ENCODE assay signal across 30 cellular contexts in genomic region chr18:45865466-45865865, GRCh38. TPM values are rescaled to one million over a fixed set of nuclear protein-coding genes. Genes with fewer than 3 reads are reported as not detected.
DNase-seq lines count a peak whose midpoint lies in the region; ATAC-seq, FAIRE-seq and TF ChIP-seq lines count a peak whose summit lies in the region.
"Had no signal": no experiment of that assay in that cellular context is flagged by ENCODE, and none has a peak within 500 bp of the region (broad histone marks: within the 10 kb centered on the region; RNA-seq: fewer than 3 reads in every experiment).

No MANE protein-coding gene starts in this region.

- POLR2A ChIA-PET in IMR-90 (lab: Charles Lee; ENCODE audit: unreplicated experiment), result no interaction called here

- H3K27ac ChIP-seq in GM23338 (ENCODE audit: low read depth) (no peak overlapping the region), IMR-90 (ENCODE audit: insufficient read depth, low read length) (no peak overlapping the region)
- H3K27ac ChIP-seq: BLaER1 had no signal

- H2AFZ ChIP-seq in GM23338, result no peak overlapping the region
- no peak overlapping the region for H2AFZ ChIP-seq in IMR-90 (replicated peaks; ENCODE audit: low read length, poor library complexity)

- H3K23ac ChIP-seq in IMR-90 (ENCODE audit: low read depth, low read length), result no peak overlapping the region

- H2BK120ac ChIP-seq in IMR-90 (ENCODE audit: low read depth, low read length), result no peak overlapping the region

- no peak overlapping the region for H3K4me3 ChIP-seq in GM23338
- no peak overlapping the region for H3K4me3 ChIP-seq in IMR-90 (ENCODE audit: insufficient read depth, low read depth, low read length)
- H3K4me3 ChIP-seq: BLaER1, GM12878 had no signal

- H3F3A ChIP-seq in GM23338 (replicated peaks; ENCODE audit: low read depth), result no peaks in the 10 kb centered on the region

- H2AK5ac ChIP-seq in IMR-90 (ENCODE audit: low read depth, low read length), result no peak overlapping the region

- no peaks in the 10 kb centered on the region for H3K9me2 ChIP-seq in GM23338 (ENCODE audit: insufficient read depth)

- no TSS peak for BruUV-seq in IMR-90 (replicated peaks; lab: Mats Ljungman, UMichigan)

- no peak overlapping the region for H3K4me3 Mint-ChIP-seq in GM23338
- H3K4me3 Mint-ChIP-seq: CD14-positive monocyte; CD4-positive, alpha-beta memory T cell; CD4-positive, CD25-positive, alpha-beta regulatory T cell; CD8-positive, alpha-beta memory T cell had no signal

- H3K4me1 ChIP-seq in GM23338 (ENCODE audit: insufficient read depth) (no peaks in the 10 kb centered on the region), IMR-90 (ENCODE audit: control insufficient read depth, insufficient read depth, low read length) (peaks cover 2% of the 10 kb centered on the region; the same call in 1 of the 2 replicates)
- H3K4me1 ChIP-seq: BE2C, BLaER1 had no signal

- WGBS in IMR-90 (ENCODE audit: extremely low coverage in 2 of 2, insufficient read length in 1 of 2), 2 experiments, result no CpG with 5 or more reads among the region's 5 CpGs

- FAIRE-seq in H54 (lab: Jason Lieb, UNC), result no peak
- FAIRE-seq: A204.1, G401.6, GM12878, GM12892, GM19239 had no signal

- H3K4me2 ChIP-seq in GM23338, result no peak overlapping the region
- H3K4me2 ChIP-seq in IMR-90 (ENCODE audit: low read depth, low read length), result no peak overlapping the region
- H3K4me2 ChIP-seq: BLaER1 had no signal

- H3K36me3 ChIP-seq in GM23338 (ENCODE audit: insufficient read depth) (peaks cover 5% of the 10 kb centered on the region), IMR-90 (ENCODE audit: control insufficient read depth, insufficient read depth, low read length) (peaks cover 37% of the 10 kb centered on the region)
- H3K36me3 ChIP-seq: BE2C had no signal

- peaks cover 13 to 21% of the 10 kb centered on the region in 2 experiments for H3K79me1 ChIP-seq in IMR-90 (ENCODE audit: low read depth in 1 of 2, low read length in 2 of 2)

- H3K18ac ChIP-seq in IMR-90 (ENCODE audit: low read depth, low read length), result no peak overlapping the region

- H3K4ac ChIP-seq in IMR-90 (ENCODE audit: low read depth, low read length), result no peak overlapping the region

- H2AK9ac ChIP-seq in IMR-90 (replicated peaks; ENCODE audit: low read depth, low read length, poor library complexity), result peak overlapping the region; percentile 58

- no peak for TF ChIP-seq POLR2A in IMR-90 (IDR thresholded peaks at IDR 0.05; ENCODE audit: low read depth, low read length)
- no peak for TF ChIP-seq POLR2A in H54 (IDR thresholded peaks at IDR 0.05; ENCODE audit: low read depth, low read length)

- in situ Hi-C loops in IMR-90 (cut with MboI; ENCODE audit: low sequenced_read_pairs), result no loop called here

- intact Hi-C loops in IMR-90 (cut with micrococcal nuclease), result no loop called here

- H3K27ac Mint-ChIP-seq in GM23338, result 0 out of 2 replicates have a peak overlapping the region, but pooled peaks have one; percentile 59
- H3K27ac Mint-ChIP-seq: CD8-positive, alpha-beta memory T cell had no signal

- no peak overlapping the region for H4K8ac ChIP-seq in IMR-90 (ENCODE audit: low read depth in 2 of 2, low read length in 2 of 2)

- no peak overlapping the region for H4K91ac ChIP-seq in IMR-90 (ENCODE audit: insufficient read depth, low read depth, low read length)

- H2BK15ac ChIP-seq in IMR-90 (ENCODE audit: low read depth, low read length), result no peak overlapping the region

- ATAC-seq in GM23338 (no peak), IMR-90 (ENCODE audit: low read depth) (no peak)
- ATAC-seq: GM12878 had no signal

- no peaks in the 10 kb centered on the region; the same call in 1 of the 2 replicates for H4K20me1 ChIP-seq in GM23338 (replicated peaks; ENCODE audit: insufficient read depth)
- no peaks in the 10 kb centered on the region for H4K20me1 ChIP-seq in IMR-90 (ENCODE audit: insufficient read depth, low read length)
- H4K20me1 ChIP-seq: BLaER1 had no signal

- H3K9ac ChIP-seq in IMR-90 (ENCODE audit: low read depth, low read length), result no peak overlapping the region
- H3K9ac ChIP-seq: BLaER1 had no signal

- no peaks in the 10 kb centered on the region for H3K9me3 Mint-ChIP-seq in GM23338
- H3K9me3 Mint-ChIP-seq: CD4-positive, alpha-beta memory T cell; CD8-positive, alpha-beta memory T cell had no signal

- dilution Hi-C loops in IMR-90 (cut with HindIII; ENCODE audit: low sequenced_read_pairs, unreplicated experiment), result no loop called here

- no peaks in the 10 kb centered on the region for H3K79me2 ChIP-seq in GM23338 (replicated peaks; ENCODE audit: insufficient read depth)

- no peak overlapping the region for H4K5ac ChIP-seq in IMR-90 (ENCODE audit: low read depth, low read length)

- no peaks in the 10 kb centered on the region for H3K4me1 Mint-ChIP-seq in GM23338
- H3K4me1 Mint-ChIP-seq: CD14-positive monocyte; CD8-positive, alpha-beta memory T cell had no signal

- TF ChIP-seq CTCF in GM23338 (conservative IDR thresholded peaks at IDR 0.05; ENCODE audit: low read depth in 2 of 2), result no peak
- no peak for TF ChIP-seq CTCF in IMR-90 (conservative IDR thresholded peaks at IDR 0.05; ENCODE audit: low read depth, low read length)

- no peaks in the 10 kb centered on the region for H3K27me3 ChIP-seq in GM23338 (ENCODE audit: insufficient read depth)
- no peaks in the 10 kb centered on the region for H3K27me3 ChIP-seq in IMR-90 (ENCODE audit: control insufficient read depth, insufficient read depth, low read length)
- H3K27me3 ChIP-seq: BE2C, BLaER1 had no signal

- no peak for TF ChIP-seq RAD21 in IMR-90 (IDR thresholded peaks at IDR 0.05; ENCODE audit: low read length)

- H3K27me3 Mint-ChIP-seq in GM23338 (ENCODE audit: insufficient read depth, low read depth, poor library complexity), result no peaks in the 10 kb centered on the region
- H3K27me3 Mint-ChIP-seq: CD4-positive, alpha-beta memory T cell; CD4-positive, CD25-positive, alpha-beta regulatory T cell; CD8-positive, alpha-beta memory T cell had no signal

- H3K36me3 Mint-ChIP-seq in GM23338 (ENCODE audit: low read depth), result peaks cover 32% of the 10 kb centered on the region

- H3K14ac ChIP-seq in IMR-90 (replicated peaks; ENCODE audit: low read depth, low read length), result no peak overlapping the region

- no peak overlapping the region for H2BK20ac ChIP-seq in IMR-90 (ENCODE audit: low read depth, low read length)

- peaks cover 7% of the 10 kb centered on the region for H3K9me1 ChIP-seq in IMR-90 (ENCODE audit: insufficient read depth, low read length)

- CTCF ChIA-PET in IMR-90 (lab: Yijun Ruan, JAX), result no interaction called here

- no peak overlapping the region for H3K56ac ChIP-seq in IMR-90 (ENCODE audit: extremely low read depth, insufficient read depth, low read length)

- no peak for DNase-seq in GM23338 (ENCODE audit: low spot score)
- DNase-seq in IMR-90, result no peak
- peak; percentile 13 for DNase-seq in dermis blood vessel endothelial cell
- DNase-seq in kidney tubule cell (ENCODE audit: low spot score), result peak; percentile 56
- no peak for DNase-seq in H54 (ENCODE audit: insufficient read length, low spot score)
- DNase-seq in glomerular visceral epithelial cell (ENCODE audit: extremely low spot score), result no peak
- DNase-seq in SHP77 (lab: John Stamatoyannopoulos, UW), result no peak
- no peak for DNase-seq in GM03348 (ENCODE audit: low spot score)
- DNase-seq: 8988T; ACHN; BE2C; C1 segment of cervical spinal cord; CD4-positive, alpha-beta memory T cell; CD4-positive, CD25-positive, alpha-beta regulatory T cell; CD8-positive, alpha-beta memory T cell; COR-L47; DMS 273 treated with DMSO at 0.1 percent for 48 hours; DMS153; DMS53; DMS79; DND-41; EL; GF-D8 had no signal

- H3K9me3 ChIP-seq in IMR-90 (ENCODE audit: control insufficient read depth, insufficient read depth, low read length), result peaks cover 12% of the 10 kb centered on the region
- H3K9me3 ChIP-seq: BE2C, BLaER1 had no signal

- no peak overlapping the region for H2BK5ac ChIP-seq in IMR-90 (ENCODE audit: low read depth, low read length, poor library complexity, severe bottlenecking)

TF ChIP-seq in GM23338, 12 proteins besides CTCF, POLR2A, EP300 and RAD21 (continues in another document):
- TF ChIP-seq, protein P1, sequence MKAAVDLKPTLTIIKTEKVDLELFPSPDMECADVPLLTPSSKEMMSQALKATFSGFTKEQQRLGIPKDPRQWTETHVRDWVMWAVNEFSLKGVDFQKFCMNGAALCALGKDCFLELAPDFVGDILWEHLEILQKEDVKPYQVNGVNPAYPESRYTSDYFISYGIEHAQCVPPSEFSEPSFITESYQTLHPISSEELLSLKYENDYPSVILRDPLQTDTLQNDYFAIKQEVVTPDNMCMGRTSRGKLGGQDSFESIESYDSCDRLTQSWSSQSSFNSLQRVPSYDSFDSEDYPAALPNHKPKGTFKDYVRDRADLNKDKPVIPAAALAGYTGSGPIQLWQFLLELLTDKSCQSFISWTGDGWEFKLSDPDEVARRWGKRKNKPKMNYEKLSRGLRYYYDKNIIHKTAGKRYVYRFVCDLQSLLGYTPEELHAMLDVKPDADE (IDR thresholded peaks at IDR 0.05), result no peak

TF ChIP-seq in IMR-90, 13 proteins besides CTCF, POLR2A, EP300 and RAD21 (continues in another document):
- TF ChIP-seq, protein P2, sequence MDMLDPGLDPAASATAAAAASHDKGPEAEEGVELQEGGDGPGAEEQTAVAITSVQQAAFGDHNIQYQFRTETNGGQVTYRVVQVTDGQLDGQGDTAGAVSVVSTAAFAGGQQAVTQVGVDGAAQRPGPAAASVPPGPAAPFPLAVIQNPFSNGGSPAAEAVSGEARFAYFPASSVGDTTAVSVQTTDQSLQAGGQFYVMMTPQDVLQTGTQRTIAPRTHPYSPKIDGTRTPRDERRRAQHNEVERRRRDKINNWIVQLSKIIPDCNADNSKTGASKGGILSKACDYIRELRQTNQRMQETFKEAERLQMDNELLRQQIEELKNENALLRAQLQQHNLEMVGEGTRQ (IDR thresholded peaks at IDR 0.05; ENCODE audit: low read depth, low read length), result no peak
- TF ChIP-seq, protein P3, sequence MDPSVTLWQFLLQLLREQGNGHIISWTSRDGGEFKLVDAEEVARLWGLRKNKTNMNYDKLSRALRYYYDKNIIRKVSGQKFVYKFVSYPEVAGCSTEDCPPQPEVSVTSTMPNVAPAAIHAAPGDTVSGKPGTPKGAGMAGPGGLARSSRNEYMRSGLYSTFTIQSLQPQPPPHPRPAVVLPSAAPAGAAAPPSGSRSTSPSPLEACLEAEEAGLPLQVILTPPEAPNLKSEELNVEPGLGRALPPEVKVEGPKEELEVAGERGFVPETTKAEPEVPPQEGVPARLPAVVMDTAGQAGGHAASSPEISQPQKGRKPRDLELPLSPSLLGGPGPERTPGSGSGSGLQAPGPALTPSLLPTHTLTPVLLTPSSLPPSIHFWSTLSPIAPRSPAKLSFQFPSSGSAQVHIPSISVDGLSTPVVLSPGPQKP (IDR thresholded peaks at IDR 0.05; ENCODE audit: borderline replicate concordance, low read depth, low read length), result no peak
- no peak for TF ChIP-seq BHLHE40 (IDR thresholded peaks at IDR 0.05; ENCODE audit: low read depth, low read length)

RNA-seq across cellular contexts. Expression of gene SIGLEC15, which starts 40.0 kb away (rescaled TPM):
- total RNA-seq in GM23338 (2014; rRNA removed; shearing (Covaris generic)), result 0.31 TPM in 1 of 2 replicates, not detected in the other
- polyA plus RNA-seq in GM23338 (2016; fragmentation: Nextera tagmentation; extraction: Ambion mirVana) (0.29 and 0.35 TPM in 2 replicates), IMR-90 (2012; rRNA removed) (1.8 and 2.2 TPM in 2 replicates)
- total RNA-seq in IMR-90 (2012; rRNA removed) (0.83 and 1.1 TPM in 2 replicates), dermis blood vessel endothelial cell (0.05 TPM in 1 of 2 replicates, not detected in the other)
- 1.9 and 4.8 TPM in 2 replicates for polyA plus RNA-seq in IMR-90 (2012; cell fraction: cytosol; rRNA removed)
- polyA plus RNA-seq in IMR-90 (2012; cell fraction: nucleus; rRNA removed; ENCODE audit: low replicate concordance), result 1.3 and 3.0 TPM in 2 replicates
- total RNA-seq: CD4-positive, alpha-beta memory T cell; CD4-positive, CD25-positive, alpha-beta regulatory T cell; CD8-positive, alpha-beta memory T cell had no signal
- polyA plus RNA-seq: CD4-positive, alpha-beta memory T cell had no signal

Comparison
In these comparisons a context has a peak if more than half of its experiments do, and no peak if none do; other contexts are left out.
1. DNase-seq: peak in dermis blood vessel endothelial cell (single experiment) and kidney tubule cell (single experiment); none in GM23338 (single experiment), IMR-90 (single experiment), H54 (single experiment), glomerular visceral epithelial cell (single experiment), SHP77 (0 of 2) and GM03348 (single experiment).